In genomic region chr3:165159760-165160421, GRCh38 we compare ENCODE assay signal across 20 cellular contexts. TPM values are rescaled to one million over a fixed set of nuclear protein-coding genes. Genes with fewer than 3 reads are reported as not detected.
DNase-seq lines count a peak whose midpoint lies in the region; ATAC-seq and TF ChIP-seq lines count a peak whose summit lies in the region.
"Had no signal": no experiment of that assay in that cellular context is flagged by ENCODE, and none has a peak within 500 bp of the region (broad histone marks: within the 10 kb centered on the region; RNA-seq: fewer than 3 reads in every experiment).

No MANE protein-coding gene starts in this region.

- peaks cover 3% of the 10 kb centered on the region for H3K9me3 Mint-ChIP-seq in activated CD4-positive, alpha-beta T cell treated with anti-CD3 and anti-CD28 coated beads for 36 hours (ENCODE audit: low read depth)

- H3K27me3 Mint-ChIP-seq in activated CD4-positive, alpha-beta T cell treated with anti-CD3 and anti-CD28 coated beads for 36 hours, result no peaks in the 10 kb centered on the region

- TF ChIP-seq CTCF in right atrium auricular region (IDR thresholded peaks at IDR 0.05) (no peak), thyroid gland (IDR thresholded peaks at IDR 0.05) (no peak)

- H3K27ac ChIP-seq in right cardiac atrium (ENCODE audit: low read length) (no peak overlapping the region), right atrium auricular region (no peak overlapping the region), thyroid gland (no peak overlapping the region)
- H3K27ac ChIP-seq: GM23248 had no signal

- intact Hi-C loops in right cardiac atrium (cut with DNase I), result no loop called here
- intact Hi-C loops in thyroid gland (cut with DNase I), result no loop called here
- intact Hi-C loops in activated CD4-positive, alpha-beta T cell treated with anti-CD3 and anti-CD28 coated beads for 36 hours (cut with DNase I, micrococcal nuclease), result no loop called here

- DNase-seq in right cardiac atrium, result peak in 1 of 3 donors; percentile 13
- DNase-seq in right atrium auricular region (ENCODE audit: low spot score), result no peak
- DNase-seq in NCI-H69 (lab: John Stamatoyannopoulos, UW), result peak; percentile 7
- peak; percentile 17 for DNase-seq in inferior parietal cortex (ENCODE audit: extremely low spot score)
- peak; percentile 5 to 15 for DNase-seq in thyroid gland
- no peak for DNase-seq in stimulated activated CD4-positive, alpha-beta T cell treated with anti-CD3 and anti-CD28 coated beads, Interleukin-2, amount 100 ng/mL, for 24 hours
- DNase-seq in activated CD4-positive, alpha-beta T cell treated with anti-CD3 and anti-CD28 coated beads for 36 hours, result no peak
- DNase-seq: CD8-positive, alpha-beta T cell; GM23248; IMR-90; Kasumi-1; NCI-H1436; NCI-H2107; NCI-H446; NCI-H82; RPMI8226 had no signal

- H3K36me3 ChIP-seq in right atrium auricular region, result no peaks in the 10 kb centered on the region
- H3K36me3 ChIP-seq in thyroid gland, result no peaks in the 10 kb centered on the region

- H3K4me3 Mint-ChIP-seq in activated CD4-positive, alpha-beta T cell treated with anti-CD3 and anti-CD28 coated beads for 36 hours, result no peak overlapping the region
- H3K4me3 Mint-ChIP-seq: CD8-positive, alpha-beta T cell had no signal

- no peaks in the 10 kb centered on the region for H3K36me3 Mint-ChIP-seq in activated CD4-positive, alpha-beta T cell treated with anti-CD3 and anti-CD28 coated beads for 36 hours (ENCODE audit: low read depth)
- H3K36me3 Mint-ChIP-seq: CD8-positive, alpha-beta T cell had no signal

- no peak overlapping the region for H3K4me3 ChIP-seq in right cardiac atrium (ENCODE audit: low read length)
- H3K4me3 ChIP-seq in right atrium auricular region, result no peak overlapping the region
- no peak overlapping the region for H3K4me3 ChIP-seq in thyroid gland (replicated peaks in 1 of 3)
- H3K4me3 ChIP-seq: GM23248 had no signal

- no peak overlapping the region for H3K27ac Mint-ChIP-seq in activated CD4-positive, alpha-beta T cell treated with anti-CD3 and anti-CD28 coated beads for 36 hours
- H3K27ac Mint-ChIP-seq: CD8-positive, alpha-beta T cell had no signal

- POLR2A ChIA-PET in activated CD4-positive, alpha-beta T cell treated with anti-CD3 and anti-CD28 coated beads for 36 hours (lab: Charles Lee), result no interaction called here

- H3K9me3 ChIP-seq in right cardiac atrium (ENCODE audit: control insufficient read depth, low read length) (no peaks in the 10 kb centered on the region), right atrium auricular region (no peaks in the 10 kb centered on the region), thyroid gland (no peaks in the 10 kb centered on the region)

- CTCF ChIA-PET in activated CD4-positive, alpha-beta T cell treated with anti-CD3 and anti-CD28 coated beads for 36 hours (lab: Charles Lee), result no interaction called here

- WGBS in right cardiac atrium, result 31% methylated on average over 1 of the region's 1 CpG
- WGBS in thyroid gland, 2 donors, result 39 to 43% methylated on average over 1 of the region's 1 CpG

- peak; percentile 48 to 69 for ATAC-seq in right cardiac atrium
- no peak for ATAC-seq in GM21367 (IDR thresholded peaks at IDR 0.05; ENCODE audit: unreplicated experiment)
- ATAC-seq in activated CD4-positive, alpha-beta T cell treated with anti-CD3 and anti-CD28 coated beads for 36 hours, result no peak
- ATAC-seq: CD8-positive, alpha-beta T cell had no signal

- no peak for TF ChIP-seq POLR2A in thyroid gland (IDR thresholded peaks at IDR 0.05)

- H3K27me3 ChIP-seq in right cardiac atrium (ENCODE audit: control insufficient read depth, insufficient read depth) (no peaks in the 10 kb centered on the region), right atrium auricular region (no peaks in the 10 kb centered on the region), thyroid gland (no peaks in the 10 kb centered on the region)

- H3K4me1 ChIP-seq in right cardiac atrium (ENCODE audit: control insufficient read depth, insufficient read depth, low read length) (no peaks in the 10 kb centered on the region), right atrium auricular region (no peaks in the 10 kb centered on the region), thyroid gland (no peaks in the 10 kb centered on the region)

- H3K4me1 Mint-ChIP-seq in activated CD4-positive, alpha-beta T cell treated with anti-CD3 and anti-CD28 coated beads for 36 hours, result no peaks in the 10 kb centered on the region

RNA-seq across cellular contexts. Expression of gene SLITRK3, which starts 36.3 kb away (rescaled TPM):
- 1 to 10 TPM in 2 of 4 donors, under 1 TPM in 2; 0.92 to 2.2 (median 1.2) TPM for total RNA-seq in right cardiac atrium
- polyA plus RNA-seq in right cardiac atrium, result 0.29 TPM
- total RNA-seq in right atrium auricular region, result 1 to 10 TPM in 1 of 2 donors, under 1 TPM in 1; 0.19 to 1.9 TPM
- 1 to 10 TPM in 1 of 4 donors, under 1 TPM in 2, not detected in 1; 0.13 to 1.9 (median 0.67) TPM for total RNA-seq in thyroid gland
- not detected for total RNA-seq in activated CD4-positive, alpha-beta T cell treated with anti-CD3 and anti-CD28 coated beads for 36 hours
- total RNA-seq: CD8-positive, alpha-beta T cell; GM23248; IMR-90; SK-MEL-5 had no signal
- polyA plus RNA-seq: AG04450, BJ, GM23248, IMR-90 had no signal

Comparison
In these comparisons a context has a peak if more than half of its experiments do, and no peak if none do; other contexts are left out.
1. ATAC-seq: peak in right cardiac atrium (2 of 2); none in GM21367 (single experiment) and activated CD4-positive, alpha-beta T cell treated with anti-CD3 and anti-CD28 coated beads for 36 hours (single experiment).
2. DNase-seq: peak in NCI-H69 (single experiment), inferior parietal cortex (single experiment) and thyroid gland (2 of 2); none in right atrium auricular region (single experiment), stimulated activated CD4-positive, alpha-beta T cell treated with anti-CD3 and anti-CD28 coated beads, Interleukin-2, amount 100 ng/mL, for 24 hours (0 of 2) and activated CD4-positive, alpha-beta T cell treated with anti-CD3 and anti-CD28 coated beads for 36 hours (single experiment).